ENCODE assay signal across 10 cellular contexts in genomic region chr20:10653593-10654288, GRCh38. TPM values are rescaled to one million over a fixed set of nuclear protein-coding genes. Genes with fewer than 3 reads are reported as not detected.
A peak's percentile ranks its signal among the peaks of the same experiment; 100 is the strongest.
DNase-seq lines count a peak whose midpoint lies in the region; ATAC-seq, FAIRE-seq and TF ChIP-seq lines count a peak whose summit lies in the region.
"Had no signal": no experiment of that assay in that cellular context is flagged by ENCODE, and none has a peak within 500 bp of the region (broad histone marks: within the 10 kb centered on the region; RNA-seq: fewer than 3 reads in every experiment).

No MANE protein-coding gene starts in this region.

- H3K9me3 ChIP-seq in body of pancreas, result no peaks in the 10 kb centered on the region
- no peaks in the 10 kb centered on the region for H3K9me3 ChIP-seq in tibial artery
- H3K9me3 ChIP-seq in CD4-positive, alpha-beta memory T cell (ENCODE audit: control insufficient read depth in 1 of 2, low read length in 2 of 2), result no peaks in the 10 kb centered on the region

- H3K4me3 Mint-ChIP-seq in CD4-positive, alpha-beta memory T cell, result no peak overlapping the region
- no peak overlapping the region for H3K4me3 Mint-ChIP-seq in natural killer cell
- H3K4me3 Mint-ChIP-seq: activated naive CD4-positive, alpha-beta T cell treated with anti-CD3 and anti-CD28 coated beads, Interleukin-2, amount 50 U/mL, for 24 hours had no signal

- intact Hi-C loops in body of pancreas (cut with DNase I) (no loop called here), tibial artery (cut with DNase I; ENCODE audit: low total_unique reads) (no loop called here), natural killer cell (cut with micrococcal nuclease) (no loop called here)
- intact Hi-C loops in CD4-positive, alpha-beta memory T cell (cut with micrococcal nuclease), result no loop called here

- no peak for TF ChIP-seq CTCF in body of pancreas (IDR thresholded peaks at IDR 0.05)
- TF ChIP-seq CTCF in tibial artery (IDR thresholded peaks at IDR 0.05), result no peak
- TF ChIP-seq CTCF in D721Med (IDR thresholded peaks at IDR 0.05; ENCODE audit: insufficient read depth, missing control alignments), result no peak
- TF ChIP-seq CTCF in natural killer cell (IDR thresholded peaks at IDR 0.05), result no peak

- no peak for FAIRE-seq in D721Med (lab: Jason Lieb, UNC)

- no peak overlapping the region for H3K27ac Mint-ChIP-seq in CD4-positive, alpha-beta memory T cell
- H3K27ac Mint-ChIP-seq in natural killer cell, result no peak overlapping the region
- H3K27ac Mint-ChIP-seq: activated naive CD4-positive, alpha-beta T cell treated with anti-CD3 and anti-CD28 coated beads, Interleukin-2, amount 50 U/mL, for 24 hours had no signal

- POLR2A ChIA-PET in CD4-positive, alpha-beta memory T cell (lab: Charles Lee; ENCODE audit: partially characterized antibody), result no interaction called here

- DNase-seq in body of pancreas (peak in 2 of 4 donors; percentile 56 to 62), left kidney (ENCODE audit: low read depth, low spot score) (peak; percentile 69), tibial artery (peak in 1 of 2 donors; percentile 88), D721Med (ENCODE audit: insufficient read length, low spot score) (no peak), NCI-H1436 treated with DMSO at 0.1 percent for 48 hours (lab: John Stamatoyannopoulos, UW) (no peak), natural killer cell (no peak)
- no peak for DNase-seq in CD4-positive, alpha-beta memory T cell

- peaks cover 0 to 29% of the 10 kb centered on the region in 2 donors for H3K36me3 ChIP-seq in body of pancreas (replicated peaks in 1 of 2; ENCODE audit: insufficient read depth in 1 of 2, low read depth in 2 of 2)
- H3K36me3 ChIP-seq in tibial artery, result peaks cover 78 to 86% (median 83%) of the 10 kb centered on the region in 3 donors
- no peaks in the 10 kb centered on the region for H3K36me3 ChIP-seq in CD4-positive, alpha-beta memory T cell (ENCODE audit: insufficient read depth, low read length)

- H3K9me3 Mint-ChIP-seq in CD4-positive, alpha-beta memory T cell, result no peaks in the 10 kb centered on the region
- no peaks in the 10 kb centered on the region for H3K9me3 Mint-ChIP-seq in natural killer cell
- H3K9me3 Mint-ChIP-seq: activated naive CD4-positive, alpha-beta T cell treated with anti-CD3 and anti-CD28 coated beads, Interleukin-2, amount 50 U/mL, for 24 hours had no signal

- H3K27ac ChIP-seq in body of pancreas, result peak overlapping the region; percentile 1 to 79 (median 68)
- peak overlapping the region; percentile 99 for H3K27ac ChIP-seq in tibial artery
- no peak overlapping the region for H3K27ac ChIP-seq in CD4-positive, alpha-beta memory T cell (ENCODE audit: low read depth, low read length)
- H3K27ac ChIP-seq: KMS-11 had no signal

- TF ChIP-seq POLR2A in body of pancreas (IDR thresholded peaks at IDR 0.05), result no peak

- no peaks in the 10 kb centered on the region for H3K27me3 ChIP-seq in body of pancreas
- no peaks in the 10 kb centered on the region for H3K27me3 ChIP-seq in tibial artery
- H3K27me3 ChIP-seq in CD4-positive, alpha-beta memory T cell (ENCODE audit: insufficient read depth, low read length), result no peaks in the 10 kb centered on the region

- 12 to 18% methylated on average over 12 to 13 of the region's 13 CpGs for WGBS in body of pancreas, 2 donors

- CTCF ChIA-PET in CD4-positive, alpha-beta memory T cell (lab: Charles Lee; ENCODE audit: partially characterized antibody), result no interaction called here

- peaks cover 7 to 30% of the 10 kb centered on the region in 2 donors for H3K27me3 Mint-ChIP-seq in CD4-positive, alpha-beta memory T cell
- H3K27me3 Mint-ChIP-seq in natural killer cell (ENCODE audit: low read depth in 2 of 2), result peaks cover 0 to 2% of the 10 kb centered on the region in 2 donors

- H3K36me3 Mint-ChIP-seq in CD4-positive, alpha-beta memory T cell, result no peaks in the 10 kb centered on the region
- no peaks in the 10 kb centered on the region for H3K36me3 Mint-ChIP-seq in natural killer cell
- H3K36me3 Mint-ChIP-seq: activated naive CD4-positive, alpha-beta T cell treated with anti-CD3 and anti-CD28 coated beads, Interleukin-2, amount 50 U/mL, for 24 hours had no signal

- peak; percentile 48 for ATAC-seq in GM21528 (IDR thresholded peaks at IDR 0.05; ENCODE audit: low FRiP score, unreplicated experiment)
- peak; percentile 15 for ATAC-seq in body of pancreas
- no peak for ATAC-seq in natural killer cell

- H3K4me3 ChIP-seq in body of pancreas (no peak overlapping the region), tibial artery (peak overlapping the region; percentile 1 to 27)
- H3K4me3 ChIP-seq in CD4-positive, alpha-beta memory T cell (ENCODE audit: low read length in 2 of 2), result no peak overlapping the region

- no peaks in the 10 kb centered on the region for H3K4me1 Mint-ChIP-seq in CD4-positive, alpha-beta memory T cell
- no peaks in the 10 kb centered on the region for H3K4me1 Mint-ChIP-seq in natural killer cell
- H3K4me1 Mint-ChIP-seq: activated naive CD4-positive, alpha-beta T cell treated with anti-CD3 and anti-CD28 coated beads, Interleukin-2, amount 50 U/mL, for 24 hours had no signal

- H3K4me1 ChIP-seq in body of pancreas (peaks cover 70% of the 10 kb centered on the region), tibial artery (peaks cover 4 to 100% (median 88%) of the 10 kb centered on the region in 4 donors)
- H3K4me1 ChIP-seq in CD4-positive, alpha-beta memory T cell (ENCODE audit: insufficient read depth, low read length), result no peaks in the 10 kb centered on the region

RNA-seq across cellular contexts. Expression of gene JAG1, which starts 20.1 kb away (rescaled TPM):
- total RNA-seq in body of pancreas, result 10 to 100 TPM; 41.2 to 55.7 TPM
- under 1 TPM; 0.29 to 0.61 TPM for total RNA-seq in CD4-positive, alpha-beta memory T cell
- polyA plus RNA-seq in CD4-positive, alpha-beta memory T cell, result 1 to 10 TPM in 1 of 2 donors, under 1 TPM in 1; 0.04 to 1.9 TPM
- 10 to 100 TPM in 1 of 3 donors, 1 to 10 TPM in 2; 8.1 to 12.3 (median 8.7) TPM for total RNA-seq in natural killer cell

Comparison
In these comparisons a context has a peak if more than half of its experiments do, and no peak if none do; other contexts are left out.
1. ATAC-seq: peak in GM21528 (single experiment) and body of pancreas (single experiment); none in natural killer cell (0 of 3).
2. H3K4me3 ChIP-seq: peak in tibial artery (2 of 2); none in body of pancreas (0 of 2) and CD4-positive, alpha-beta memory T cell (0 of 2).
3. RNA of gene JAG1, which starts 20.1 kb away (total RNA-seq): 41.2 to 55.7 TPM in body of pancreas and 8.1 to 12.3 TPM in natural killer cell; 0.29 to 0.61 TPM in CD4-positive, alpha-beta memory T cell; every median in the first group is over 4 times any median in the second.